In genomic region chr10:128563904-128564303, GRCh38 we compare ENCODE assay signal across 3 cellular contexts.
"Had no signal": no experiment of that assay in that cellular context is flagged by ENCODE, and none has a peak within 500 bp of the region (broad histone marks: within the 10 kb centered on the region; RNA-seq: fewer than 3 reads in every experiment).

No MANE protein-coding gene starts in this region.

- ATAC-seq: GM12878 had no signal

- DNase-seq: GDM1, GF-D8 had no signal
